ENCODE assay signal across 10 cellular contexts in the genomic region with DNA sequence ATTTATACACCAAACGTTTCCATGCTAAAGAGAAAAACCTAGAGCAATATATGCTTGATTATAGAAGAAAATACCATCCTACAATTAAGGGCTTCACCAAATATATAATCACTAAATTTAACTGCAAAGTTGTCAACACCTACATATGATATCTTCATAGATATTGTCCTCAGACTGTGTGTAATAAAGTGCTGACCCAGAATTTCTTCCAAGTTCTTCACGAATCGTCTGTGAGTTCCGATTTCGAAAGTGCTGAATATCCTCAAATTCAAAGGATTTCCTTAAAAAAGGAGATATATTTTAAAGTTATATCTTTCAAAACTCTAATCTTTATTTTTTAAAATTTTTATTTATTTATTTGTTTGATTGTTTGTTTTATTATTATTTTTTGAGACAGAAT. TPM values are rescaled to one million over a fixed set of nuclear protein-coding genes. Genes with fewer than 3 reads are reported as not detected.
"Had no signal": no experiment of that assay in that cellular context is flagged by ENCODE, and none has a peak within 500 bp of the region (broad histone marks: within the 10 kb centered on the region; RNA-seq: fewer than 3 reads in every experiment).

No MANE protein-coding gene starts in this region.

- H3K4me3 Mint-ChIP-seq: HFFc6 had no signal

- H3K27ac ChIP-seq: GM23248, KMS-11 had no signal

- FAIRE-seq: HTR-8/SVneo had no signal

- H3K4me1 ChIP-seq: HAP-1 had no signal

- H3K36me3 ChIP-seq: HAP-1 had no signal

- H3K9ac ChIP-seq: GM23248, KMS-11 had no signal

- H3K9me3 ChIP-seq: HAP-1 had no signal

- DNase-seq: GM23248, GOT3, H7, HFFc6, KBM-7 had no signal

- H3K9me3 Mint-ChIP-seq: HFFc6 had no signal

- H3K27ac Mint-ChIP-seq: HFFc6 had no signal

- H3K4me3 ChIP-seq: GM23248, HAP-1 had no signal

- ATAC-seq: HCT116 had no signal

- H2AFZ ChIP-seq: GM23248 had no signal

- H3K4me2 ChIP-seq: KMS-11 had no signal

RNA-seq across cellular contexts. Expression of gene DENND2C, which starts 46.5 kb away (rescaled TPM):
- total RNA-seq: HT-29 had no signal
